Comparison of ENCODE assay signal across 8 cellular contexts in the genomic region with DNA sequence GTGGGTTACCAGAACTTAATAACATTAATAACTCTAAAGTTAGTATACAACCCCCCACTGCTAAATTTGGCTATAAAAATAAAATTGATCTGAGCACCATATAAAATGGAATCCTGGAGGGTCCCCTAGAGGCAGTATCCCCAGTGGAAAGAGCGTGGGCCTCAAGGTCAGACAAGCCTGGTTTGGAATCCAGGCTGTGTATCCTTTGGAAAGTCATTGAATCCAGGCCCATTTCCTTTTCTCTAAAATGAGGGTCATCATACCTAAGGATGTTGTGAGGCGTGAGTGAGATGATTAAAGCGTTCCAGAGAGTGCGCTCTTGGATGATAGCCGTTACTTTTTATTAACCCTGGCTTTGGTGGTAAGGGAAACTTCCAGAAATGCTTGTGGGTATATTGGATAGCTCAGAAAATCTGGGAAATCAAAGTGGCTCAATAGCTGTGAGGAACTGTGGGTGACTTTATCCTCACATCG. TPM values are rescaled to one million over a fixed set of nuclear protein-coding genes. Genes with fewer than 3 reads are reported as not detected.
A peak's percentile ranks its signal among the peaks of the same experiment; 100 is the strongest.
DNase-seq lines count a peak whose midpoint lies in the region; ATAC-seq and TF ChIP-seq lines count a peak whose summit lies in the region.

No MANE protein-coding gene starts in this region.

- no peak for DNase-seq in CD4-positive, CD25-positive, alpha-beta regulatory T cell
- DNase-seq in OCI-LY7 (ENCODE audit: low spot score), result no peak
- no peak for DNase-seq in osteoblast (ENCODE audit: insufficient read length, low spot score, missing footprints)
- DNase-seq in hippocampal formation (lab: John Stamatoyannopoulos, UW), result no peak
- DNase-seq in stimulated activated naive CD4-positive, alpha-beta T cell treated with Interleukin-2 at 50 U/mL for 16 hours (lab: John Stamatoyannopoulos, UW), result no peak
- DNase-seq in sciatic nerve (ENCODE audit: low spot score), result no peak

- H3K4me2 ChIP-seq in OCI-LY7 (ENCODE audit: low read length) (peak overlapping the region; percentile 84), osteoblast (ENCODE audit: insufficient read depth, low read length) (peak overlapping the region; percentile 100)

- no peak overlapping the region for H3K27ac Mint-ChIP-seq in CD4-positive, CD25-positive, alpha-beta regulatory T cell

- ATAC-seq in CD4-positive, CD25-positive, alpha-beta regulatory T cell (ENCODE audit: low read depth in 2 of 2), result no peak
- ATAC-seq in HG03469 (IDR thresholded peaks at IDR 0.05; ENCODE audit: unreplicated experiment) (no peak), sciatic nerve (no peak)

- CTCF ChIA-PET in OCI-LY7 (lab: Charles Lee; ENCODE audit: unreplicated experiment), result interaction anchor here (0.7 kb wide), 1 partner anchor 26 kb away, joined by 3 read pairs; the partner anchor contains the start of gene HNRNPR

- H3K36me3 Mint-ChIP-seq in CD4-positive, CD25-positive, alpha-beta regulatory T cell, result peaks cover 14% of the 10 kb centered on the region

- no peak overlapping the region for H3K27ac ChIP-seq in CD4-positive, CD25-positive, alpha-beta regulatory T cell (ENCODE audit: insufficient read depth, low read length, poor library complexity, severe bottlenecking)
- H3K27ac ChIP-seq in OCI-LY7 (ENCODE audit: low read depth, low read length, poor library complexity, severe bottlenecking) (no peak overlapping the region), ectodermal cell (ENCODE audit: insufficient read depth, low read depth, low read length, poor library complexity, severe bottlenecking) (peak overlapping the region; percentile 86), osteoblast (ENCODE audit: low read depth, low read length) (peak overlapping the region; percentile 97)

- H3K27me3 ChIP-seq in CD4-positive, CD25-positive, alpha-beta regulatory T cell (ENCODE audit: control insufficient read depth, insufficient read depth, low read length), result no peaks in the 10 kb centered on the region
- H3K27me3 ChIP-seq in ectodermal cell (ENCODE audit: control insufficient read depth, insufficient read depth, low read length, poor library complexity, severe bottlenecking) (peaks cover 17% of the 10 kb centered on the region), osteoblast (ENCODE audit: insufficient read depth, low read length) (no peaks in the 10 kb centered on the region)

- H3K79me2 ChIP-seq in OCI-LY7 (ENCODE audit: insufficient read depth, low read depth, low read length) (peaks cover 13% of the 10 kb centered on the region; the same call in 1 of the 2 replicates), osteoblast (ENCODE audit: insufficient read depth, low read length) (peaks cover 43% of the 10 kb centered on the region)

- H3K9me3 Mint-ChIP-seq in CD4-positive, CD25-positive, alpha-beta regulatory T cell, result peaks cover 0 to 4% (median 0%) of the 10 kb centered on the region in 7 donors

- intact Hi-C loops in OCI-LY7 (cut with micrococcal nuclease; ENCODE audit: unreplicated experiment) (no loop called here), sciatic nerve (cut with DNase I) (no loop called here)

- whole genome bisulfite sequencing in ectodermal cell, 2 experiments, result 49 to 56% methylated on average over 6 of the region's 6 CpGs

- no peaks in the 10 kb centered on the region for H3K27me3 Mint-ChIP-seq in CD4-positive, CD25-positive, alpha-beta regulatory T cell

- no peak overlapping the region for H3K4me3 ChIP-seq in CD4-positive, CD25-positive, alpha-beta regulatory T cell (ENCODE audit: low read depth, low read length)
- peak overlapping the region; percentile 77 for H3K4me3 ChIP-seq in OCI-LY7 (ENCODE audit: low read depth, low read length, poor library complexity, severe bottlenecking)
- H3K4me3 ChIP-seq in ectodermal cell (ENCODE audit: insufficient read depth, low read depth, low read length), result peak overlapping the region; percentile 58
- H3K4me3 ChIP-seq in osteoblast (ENCODE audit: insufficient read depth, low read length), result peak overlapping the region; percentile 98

- no TSS peak for BruUV-seq in OCI-LY7 (replicated peaks; lab: Mats Ljungman, UMichigan)

- no peaks in the 10 kb centered on the region for H4K20me1 ChIP-seq in OCI-LY7 (ENCODE audit: insufficient read depth, low read length)
- H4K20me1 ChIP-seq in osteoblast (ENCODE audit: insufficient read depth, low read length), result no peaks in the 10 kb centered on the region

- H3K4me1 Mint-ChIP-seq in CD4-positive, CD25-positive, alpha-beta regulatory T cell, result peaks cover 17 to 37% (median 19%) of the 10 kb centered on the region in 4 donors

- peak overlapping the region; percentile 96 to 99 (median 99) for H3K4me3 Mint-ChIP-seq in CD4-positive, CD25-positive, alpha-beta regulatory T cell

- no peaks in the 10 kb centered on the region for H3K36me3 ChIP-seq in CD4-positive, CD25-positive, alpha-beta regulatory T cell (ENCODE audit: control insufficient read depth, insufficient read depth, low read length)
- H3K36me3 ChIP-seq in OCI-LY7 (ENCODE audit: insufficient read depth, low read length), result no peaks in the 10 kb centered on the region
- H3K36me3 ChIP-seq in ectodermal cell (ENCODE audit: control insufficient read depth, insufficient read depth, low read length), result no peaks in the 10 kb centered on the region
- H3K36me3 ChIP-seq in osteoblast (ENCODE audit: insufficient read depth, low read length), result peaks cover 18% of the 10 kb centered on the region

- H3K9me2 ChIP-seq in OCI-LY7 (ENCODE audit: insufficient read depth, low read length), result no peaks in the 10 kb centered on the region

- TF ChIP-seq CTCF in OCI-LY7 (conservative IDR thresholded peaks at IDR 0.05; ENCODE audit: low read length), result no peak
- no peak for TF ChIP-seq CTCF in osteoblast (IDR thresholded peaks at IDR 0.05; ENCODE audit: extremely low read depth, low read depth, low read length)

- peaks cover 22% of the 10 kb centered on the region for H3K4me1 ChIP-seq in CD4-positive, CD25-positive, alpha-beta regulatory T cell (ENCODE audit: control insufficient read depth, insufficient read depth, low read length, poor library complexity, severe bottlenecking)
- H3K4me1 ChIP-seq in OCI-LY7 (ENCODE audit: insufficient read depth, low read length, poor library complexity, severe bottlenecking) (peaks cover 28% of the 10 kb centered on the region), ectodermal cell (ENCODE audit: control insufficient read depth, insufficient read depth, low read length) (peaks cover 36% of the 10 kb centered on the region), osteoblast (ENCODE audit: insufficient read depth, low read length) (peaks cover 31% of the 10 kb centered on the region)

- H3K9me3 ChIP-seq in CD4-positive, CD25-positive, alpha-beta regulatory T cell (ENCODE audit: control insufficient read depth in 2 of 2, low read length in 2 of 2), result no peaks in the 10 kb centered on the region
- H3K9me3 ChIP-seq in OCI-LY7 (ENCODE audit: low read length) (no peaks in the 10 kb centered on the region), ectodermal cell (ENCODE audit: control insufficient read depth, low read length) (no peaks in the 10 kb centered on the region), osteoblast (ENCODE audit: low read depth, low read length) (no peaks in the 10 kb centered on the region)

- H2AFZ ChIP-seq in OCI-LY7 (ENCODE audit: low read length) (no peak overlapping the region), osteoblast (ENCODE audit: low read length) (peak overlapping the region; percentile 25)

- POLR2A ChIA-PET in OCI-LY7 (lab: Charles Lee), result interaction anchor here (2.7 kb wide), 1 partner anchor 26 kb away, joined by 13 read pairs; the partner anchor contains the start of gene HNRNPR

RNA-seq across cellular contexts. Expression of gene ZNF436, which starts 0.7 kb away (rescaled TPM):
- total RNA-seq in CD4-positive, CD25-positive, alpha-beta regulatory T cell, result 4.1 TPM
- 1 to 10 TPM; 2.1 to 5.2 (median 2.9) TPM for polyA plus RNA-seq in CD4-positive, CD25-positive, alpha-beta regulatory T cell
- 4.7 and 5.0 TPM in 2 replicates for total RNA-seq in OCI-LY7 (2014; rRNA removed; shearing (Covaris generic))
- total RNA-seq in OCI-LY7 (2022) (6.4 and 7.6 TPM in 2 replicates), osteoblast (32.4 and 32.9 TPM in 2 replicates), sciatic nerve (29.5 TPM)
- 9.7 TPM for polyA plus RNA-seq in ectodermal cell (2013, experiment 1 of 4)
- 12.7 TPM for polyA plus RNA-seq in ectodermal cell (2013, experiment 2 of 4)
- polyA plus RNA-seq in ectodermal cell (2013, experiment 3 of 4), result 11.3 TPM
- 12.5 TPM for polyA plus RNA-seq in ectodermal cell (2013, experiment 4 of 4)

RNA-seq across cellular contexts. Expression of gene HNRNPR, which starts 26.2 kb away (rescaled TPM):
- total RNA-seq in CD4-positive, CD25-positive, alpha-beta regulatory T cell, result 126 TPM
- polyA plus RNA-seq in CD4-positive, CD25-positive, alpha-beta regulatory T cell, result 100 to 1,000 TPM; 153 to 201 (median 187) TPM
- 193 and 260 TPM in 2 replicates for total RNA-seq in OCI-LY7 (2014; rRNA removed; shearing (Covaris generic))
- total RNA-seq in OCI-LY7 (2022), result 282 and 298 TPM in 2 replicates
- 415 TPM for polyA plus RNA-seq in ectodermal cell (2013, experiment 1 of 4)
- polyA plus RNA-seq in ectodermal cell (2013, experiment 2 of 4), result 410 TPM
- 267 TPM for polyA plus RNA-seq in ectodermal cell (2013, experiment 3 of 4)
- 294 TPM for polyA plus RNA-seq in ectodermal cell (2013, experiment 4 of 4)
- total RNA-seq in osteoblast, result 69.5 and 70.6 TPM in 2 replicates
- total RNA-seq in sciatic nerve, result 133 TPM

RNA-seq across cellular contexts. Expression of gene TCEA3, which starts 54.2 kb away (rescaled TPM):
- 8.5 TPM for total RNA-seq in CD4-positive, CD25-positive, alpha-beta regulatory T cell
- polyA plus RNA-seq in CD4-positive, CD25-positive, alpha-beta regulatory T cell, result 10 to 100 TPM in 2 of 4 donors, 1 to 10 TPM in 2; 7.7 to 23.2 (median 12.4) TPM
- 0.21 TPM in 1 of 2 replicates, not detected in the other for total RNA-seq in OCI-LY7 (2014; rRNA removed; shearing (Covaris generic))
- total RNA-seq in OCI-LY7 (2022) (not detected in 2 replicates), osteoblast (28.9 and 31.5 TPM in 2 replicates), sciatic nerve (48.4 TPM)
- 1.2 TPM for polyA plus RNA-seq in ectodermal cell (2013, experiment 1 of 4)
- polyA plus RNA-seq in ectodermal cell (2013, experiment 2 of 4), result 1.0 TPM
- polyA plus RNA-seq in ectodermal cell (2013, experiment 3 of 4), result 0.91 TPM
- 1.1 TPM for polyA plus RNA-seq in ectodermal cell (2013, experiment 4 of 4)

Comparison
In these comparisons a context has a peak if more than half of its experiments do, and no peak if none do; other contexts are left out.
1. H3K27ac ChIP-seq: peak in ectodermal cell (single experiment) and osteoblast (single experiment); none in CD4-positive, CD25-positive, alpha-beta regulatory T cell (single experiment) and OCI-LY7 (single experiment).